34 cellular contexts compared by ENCODE assay signal in the genomic region with DNA sequence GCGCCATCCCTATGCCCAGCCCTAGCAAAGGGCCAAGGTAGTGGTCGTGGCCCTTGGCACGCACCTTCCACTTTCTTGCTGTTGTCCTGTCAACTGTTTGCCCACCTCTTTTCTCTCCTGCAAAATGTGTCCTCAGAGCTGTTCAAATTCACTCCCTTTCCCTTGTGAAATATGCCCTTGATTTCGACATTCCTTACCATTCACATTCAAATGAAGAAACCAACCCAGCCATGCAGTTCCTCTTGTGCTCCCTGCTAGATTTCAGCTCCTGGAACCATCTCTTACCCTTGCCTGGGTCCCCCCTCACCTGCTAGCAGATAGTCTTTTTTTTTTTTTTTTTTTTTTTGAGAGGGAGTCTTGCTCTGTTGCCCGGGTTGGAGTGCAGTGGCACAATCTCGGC. TPM values are rescaled to one million over a fixed set of nuclear protein-coding genes. Genes with fewer than 3 reads are reported as not detected.
DNase-seq lines count a peak whose midpoint lies in the region; ATAC-seq and TF ChIP-seq lines count a peak whose summit lies in the region.
"Had no signal": no experiment of that assay in that cellular context is flagged by ENCODE, and none has a peak within 500 bp of the region (broad histone marks: within the 10 kb centered on the region; RNA-seq: fewer than 3 reads in every experiment).

No MANE protein-coding gene starts in this region.

- peaks cover 4% of the 10 kb centered on the region; the same call in 1 of the 2 replicates for H3K36me3 Mint-ChIP-seq in WTC11
- H3K36me3 Mint-ChIP-seq: activated naive CD8-positive, alpha-beta T cell treated with anti-CD3 and anti-CD28 coated beads for 36 hours; CD4-positive, CD25-positive, alpha-beta regulatory T cell; immature natural killer cell; memory B cell had no signal

- no peaks in the 10 kb centered on the region for H3K4me1 ChIP-seq in upper lobe of right lung
- H3K4me1 ChIP-seq: pancreas, testis had no signal

- no peaks in the 10 kb centered on the region for H3K36me3 ChIP-seq in upper lobe of right lung
- H3K36me3 ChIP-seq: pancreas had no signal

- peak; percentile 51 for ATAC-seq in Right ventricle myocardium superior (ENCODE audit: poor library complexity)
- ATAC-seq in left cardiac atrium, result no peak
- peak; percentile 78 for ATAC-seq in WTC11
- peak; percentile 73 for ATAC-seq in upper lobe of right lung
- no peak for ATAC-seq in HG02884 (IDR thresholded peaks at IDR 0.05; ENCODE audit: unreplicated experiment)
- no peak for ATAC-seq in HG03045 (IDR thresholded peaks at IDR 0.05; ENCODE audit: unreplicated experiment)
- ATAC-seq: activated CD4-positive, alpha-beta T cell treated with anti-CD3 and anti-CD28 coated beads for 36 hours; left colon; pancreas; PC-3 had no signal

- intact Hi-C loops in Right ventricle myocardium superior (cut with DNase I) (no loop called here), left cardiac atrium (cut with DNase I) (no loop called here), upper lobe of right lung (cut with DNase I) (no loop called here)

- peaks cover 10% of the 10 kb centered on the region for H3K9me3 Mint-ChIP-seq in WTC11
- H3K9me3 Mint-ChIP-seq: activated naive CD8-positive, alpha-beta T cell treated with anti-CD3 and anti-CD28 coated beads for 36 hours; immature natural killer cell; T-helper 2 cell treated with Interferon-gamma antibody and Interleukin-4, amounts not matched to agents 5 μg/mL and 100 μg/mL, for 36 hours had no signal

- H3K27me3 Mint-ChIP-seq in WTC11 (ENCODE audit: low read depth), result no peaks in the 10 kb centered on the region; the same call in 1 of the 2 replicates
- H3K27me3 Mint-ChIP-seq: activated CD4-positive, alpha-beta T cell treated with anti-CD3 and anti-CD28 coated beads for 36 hours; activated naive CD8-positive, alpha-beta T cell treated with anti-CD3 and anti-CD28 coated beads for 36 hours had no signal

- POLR2A ChIA-PET in WTC11 (lab: Charles Lee), result interaction anchor here (0.7 kb wide), 1 partner anchor 20 kb away, joined by 5 read pairs; no protein-coding TSS in a partner anchor

- H3K9me3 ChIP-seq in upper lobe of right lung, result no peaks in the 10 kb centered on the region
- H3K9me3 ChIP-seq: pancreas, testis had no signal

- peaks cover 47% of the 10 kb centered on the region for H3K4me1 Mint-ChIP-seq in WTC11
- H3K4me1 Mint-ChIP-seq: immature natural killer cell, memory B cell had no signal

- peak overlapping the region; percentile 42 for H3K27ac Mint-ChIP-seq in WTC11
- H3K27ac Mint-ChIP-seq: activated CD4-positive, alpha-beta T cell treated with anti-CD3 and anti-CD28 coated beads for 36 hours; activated naive CD8-positive, alpha-beta T cell treated with anti-CD3 and anti-CD28 coated beads for 36 hours; immature natural killer cell; memory B cell; stimulated activated naive CD8-positive, alpha-beta T cell treated with anti-CD3 and anti-CD28 coated beads, Interleukin-15, Interleukin-2, amounts not matched to agents 100 ng/mL and 50 ng/mL, for 24 hours; T-helper 2 cell treated with Interferon-gamma antibody and Interleukin-4, amounts not matched to agents 5 μg/mL and 100 μg/mL, for 36 hours had no signal

- CTCF ChIA-PET in WTC11 (lab: Charles Lee), result interaction anchor here (0.6 to 3.7 kb wide), 10 partner anchors 22 to 549 kb away, joined by 3 to 38 read pairs (median 3); no protein-coding TSS in a partner anchor

- peaks cover 10% of the 10 kb centered on the region for H3K27me3 ChIP-seq in upper lobe of right lung
- H3K27me3 ChIP-seq: pancreas, testis had no signal

- H3K4me3 Mint-ChIP-seq in WTC11, result no peak overlapping the region
- H3K4me3 Mint-ChIP-seq: activated CD4-positive, alpha-beta T cell treated with anti-CD3 and anti-CD28 coated beads for 36 hours; activated naive CD8-positive, alpha-beta T cell treated with anti-CD3 and anti-CD28 coated beads for 36 hours; CD4-positive, CD25-positive, alpha-beta regulatory T cell; immature natural killer cell; memory B cell; stimulated activated naive CD8-positive, alpha-beta T cell treated with anti-CD3 and anti-CD28 coated beads, Interleukin-15, Interleukin-2, amounts not matched to agents 100 ng/mL and 50 ng/mL, for 24 hours; T-helper 2 cell treated with Interferon-gamma antibody and Interleukin-4, amounts not matched to agents 5 μg/mL and 100 μg/mL, for 36 hours had no signal

- DNase-seq in Right ventricle myocardium superior, result no peak
- DNase-seq in left cardiac atrium, result no peak
- DNase-seq in NOMO-1 (lab: John Stamatoyannopoulos, UW; ENCODE audit: unreplicated experiment in 2 of 2), result peak; percentile 65 to 85
- no peak for DNase-seq in WTC11 (ENCODE audit: low spot score)
- no peak for DNase-seq in upper lobe of right lung
- DNase-seq in GM20000 (ENCODE audit: low spot score), result no peak
- DNase-seq: 8988T; activated CD4-positive, alpha-beta T cell treated with anti-CD3 and anti-CD28 coated beads for 36 hours; activated effector memory CD4-positive, alpha-beta T cell treated with Interleukin-2 at 50 U/mL for 16 hours; activated naive CD8-positive, alpha-beta T cell treated with anti-CD3 and anti-CD28 coated beads for 36 hours; aorta; Calu3; CD4-positive, CD25-positive, alpha-beta regulatory T cell; DMS79 treated with DMSO at 0.1 percent for 48 hours; GOT3; immature natural killer cell; Karpas-422; left colon; NCI-H1105 treated with DMSO at 0.1 percent for 48 hours; NCI-H187 treated with DMSO at 0.1 percent for 48 hours; NCI-H2171 treated with DMSO at 0.1 percent for 48 hours; NCI-H510A; pancreas; PC-3; stimulated activated CD4-positive, alpha-beta T cell treated with anti-CD3 and anti-CD28 coated beads, Interleukin-2, amount 100 ng/mL, for 24 hours; testis had no signal

- no peak overlapping the region for H3K27ac ChIP-seq in upper lobe of right lung
- H3K27ac ChIP-seq: pancreas, testis had no signal

- TF ChIP-seq CTCF in WTC11 (IDR thresholded peaks at IDR 0.05) (no peak), upper lobe of right lung (IDR thresholded peaks at IDR 0.05) (no peak), GM20000 (IDR thresholded peaks at IDR 0.05; ENCODE audit: extremely low read depth, missing control alignments) (no peak)

- H3K4me3 ChIP-seq in upper lobe of right lung, result no peak overlapping the region
- H3K4me3 ChIP-seq: pancreas, smooth muscle cell, testis had no signal

TF ChIP-seq in WTC11, 78 proteins besides CTCF, POLR2A, EP300 and RAD21:
- TF ChIP-seq CBFB (CRISPR knock-in tag; IDR thresholded peaks at IDR 0.05; ENCODE audit: low read depth) (no peak), TCF7 (CRISPR knock-in tag; IDR thresholded peaks at IDR 0.05; ENCODE audit: low read depth) (no peak), EMX1 (CRISPR knock-in tag; IDR thresholded peaks at IDR 0.05) (no peak), ZNF219 (CRISPR knock-in tag; IDR thresholded peaks at IDR 0.05; ENCODE audit: borderline replicate concordance) (no peak), ZBTB21 (CRISPR knock-in tag; IDR thresholded peaks at IDR 0.05; ENCODE audit: borderline replicate concordance) (no peak), FOXK1 (CRISPR knock-in tag; IDR thresholded peaks at IDR 0.05) (no peak), GRHL2 (CRISPR knock-in tag; IDR thresholded peaks at IDR 0.05; ENCODE audit: insufficient replicate concordance, severe bottlenecking) (no peak), NR3C1 (CRISPR knock-in tag; conservative IDR thresholded peaks at IDR 0.05; ENCODE audit: low read depth) (no peak), ZNF396 (CRISPR knock-in tag; IDR thresholded peaks at IDR 0.05; ENCODE audit: borderline replicate concordance) (no peak), ETV6 (CRISPR knock-in tag; IDR thresholded peaks at IDR 0.05) (no peak), ATF1 (CRISPR knock-in tag; IDR thresholded peaks at IDR 0.05) (no peak), RELA (CRISPR knock-in tag; IDR thresholded peaks at IDR 0.05; ENCODE audit: borderline replicate concordance) (no peak), CREB1 (CRISPR knock-in tag; IDR thresholded peaks at IDR 0.05) (no peak), JUN (CRISPR knock-in tag; IDR thresholded peaks at IDR 0.05) (no peak)
- TF ChIP-seq, protein P1, sequence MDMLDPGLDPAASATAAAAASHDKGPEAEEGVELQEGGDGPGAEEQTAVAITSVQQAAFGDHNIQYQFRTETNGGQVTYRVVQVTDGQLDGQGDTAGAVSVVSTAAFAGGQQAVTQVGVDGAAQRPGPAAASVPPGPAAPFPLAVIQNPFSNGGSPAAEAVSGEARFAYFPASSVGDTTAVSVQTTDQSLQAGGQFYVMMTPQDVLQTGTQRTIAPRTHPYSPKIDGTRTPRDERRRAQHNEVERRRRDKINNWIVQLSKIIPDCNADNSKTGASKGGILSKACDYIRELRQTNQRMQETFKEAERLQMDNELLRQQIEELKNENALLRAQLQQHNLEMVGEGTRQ (CRISPR knock-in tag; IDR thresholded peaks at IDR 0.05), result no peak

RNA-seq across cellular contexts. Expression of a gene that starts 19.6 kb away (rescaled TPM):
- total RNA-seq in Right ventricle myocardium superior (41.2 TPM), left cardiac atrium (10 to 100 TPM; 20.0 to 24.3 TPM), WTC11 (2021) (9.3 to 12.7 TPM (median 12.2 TPM) in 3 replicates), upper lobe of right lung (8.2 TPM)
- total RNA-seq: bronchial epithelial cell, Calu3, endothelial cell of umbilical vein, PC-3 had no signal

Comparison
In these comparisons a context has a peak if more than half of its experiments do, and no peak if none do; other contexts are left out.
1. ATAC-seq: peak in Right ventricle myocardium superior (single experiment), WTC11 (single experiment) and upper lobe of right lung (single experiment); none in left cardiac atrium (0 of 2), HG02884 (single experiment) and HG03045 (single experiment).
2. DNase-seq: peak in NOMO-1 (2 of 2); none in Right ventricle myocardium superior (single experiment), left cardiac atrium (single experiment), WTC11 (single experiment), upper lobe of right lung (single experiment) and GM20000 (single experiment).